Comparison of ENCODE assay signal across 2 cellular contexts in the genomic region with DNA sequence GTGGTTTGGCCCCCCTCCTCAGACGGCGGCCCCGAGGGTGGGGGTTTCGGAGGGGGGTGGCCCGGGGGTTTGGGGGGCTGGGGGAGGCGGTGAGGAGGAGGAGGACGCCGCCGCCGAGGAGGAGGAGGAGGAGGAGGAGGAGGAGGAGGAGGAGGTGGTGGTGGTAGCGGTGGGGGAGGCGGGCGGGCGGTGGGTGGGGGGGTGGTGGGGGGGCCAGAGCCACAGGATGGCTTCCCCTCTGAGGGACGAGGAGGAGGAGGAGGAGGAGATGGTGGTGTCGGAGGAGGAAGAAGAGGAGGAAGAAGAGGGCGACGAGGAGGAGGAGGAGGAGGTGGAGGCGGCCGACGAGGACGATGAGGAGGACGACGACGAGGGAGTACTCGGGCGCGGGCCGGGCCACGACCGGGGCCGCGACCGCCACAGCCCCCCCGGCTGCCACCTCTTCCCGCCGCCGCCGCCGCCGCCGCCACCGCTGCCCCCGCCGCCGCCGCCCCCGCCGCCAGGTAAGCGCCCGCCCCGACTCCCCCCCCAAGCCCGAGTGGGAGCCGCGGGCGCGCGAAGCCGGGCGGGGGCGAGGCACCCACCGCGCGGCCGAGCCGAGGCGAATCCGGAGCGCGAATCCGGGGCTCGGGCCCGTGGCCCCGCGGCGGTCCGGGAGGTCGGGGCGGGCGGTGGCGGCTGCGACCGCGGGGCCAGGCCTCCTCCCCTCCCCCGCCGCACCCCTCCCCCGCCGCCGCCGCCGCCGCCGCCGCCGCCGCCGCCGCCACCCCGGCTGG.
TF ChIP-seq lines count a peak whose summit lies in the region.

No MANE protein-coding gene starts in this region.

TF ChIP-seq in GM23338, 12 proteins besides CTCF, POLR2A, EP300 and RAD21:
- TF ChIP-seq, protein P1, sequence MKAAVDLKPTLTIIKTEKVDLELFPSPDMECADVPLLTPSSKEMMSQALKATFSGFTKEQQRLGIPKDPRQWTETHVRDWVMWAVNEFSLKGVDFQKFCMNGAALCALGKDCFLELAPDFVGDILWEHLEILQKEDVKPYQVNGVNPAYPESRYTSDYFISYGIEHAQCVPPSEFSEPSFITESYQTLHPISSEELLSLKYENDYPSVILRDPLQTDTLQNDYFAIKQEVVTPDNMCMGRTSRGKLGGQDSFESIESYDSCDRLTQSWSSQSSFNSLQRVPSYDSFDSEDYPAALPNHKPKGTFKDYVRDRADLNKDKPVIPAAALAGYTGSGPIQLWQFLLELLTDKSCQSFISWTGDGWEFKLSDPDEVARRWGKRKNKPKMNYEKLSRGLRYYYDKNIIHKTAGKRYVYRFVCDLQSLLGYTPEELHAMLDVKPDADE (IDR thresholded peaks at IDR 0.05) = no peak
- no peak for TF ChIP-seq ZNF114 (CRISPR knock-in tag; IDR thresholded peaks at IDR 0.05)
- TF ChIP-seq JUNB (IDR thresholded peaks at IDR 0.05; ENCODE audit: unreplicated experiment) = no peak

TF ChIP-seq in GM12878, 131 proteins besides CTCF, POLR2A, EP300 and RAD21:
- TF ChIP-seq GATAD2B (conservative IDR thresholded peaks at IDR 0.05; ENCODE audit: low read depth) (no peak), NRF1 (conservative IDR thresholded peaks at IDR 0.05; ENCODE audit: low read depth, low read length) (no peak), NFXL1 (IDR thresholded peaks at IDR 0.05; ENCODE audit: borderline replicate concordance) (no peak), CBX5 (IDR thresholded peaks at IDR 0.05; ENCODE audit: low read depth) (no peak), EGR1 (IDR thresholded peaks at IDR 0.05; ENCODE audit: borderline replicate concordance in 1 of 2, low read depth in 2 of 2, low read length in 2 of 2) (no peak)
- TF ChIP-seq, protein P2, sequence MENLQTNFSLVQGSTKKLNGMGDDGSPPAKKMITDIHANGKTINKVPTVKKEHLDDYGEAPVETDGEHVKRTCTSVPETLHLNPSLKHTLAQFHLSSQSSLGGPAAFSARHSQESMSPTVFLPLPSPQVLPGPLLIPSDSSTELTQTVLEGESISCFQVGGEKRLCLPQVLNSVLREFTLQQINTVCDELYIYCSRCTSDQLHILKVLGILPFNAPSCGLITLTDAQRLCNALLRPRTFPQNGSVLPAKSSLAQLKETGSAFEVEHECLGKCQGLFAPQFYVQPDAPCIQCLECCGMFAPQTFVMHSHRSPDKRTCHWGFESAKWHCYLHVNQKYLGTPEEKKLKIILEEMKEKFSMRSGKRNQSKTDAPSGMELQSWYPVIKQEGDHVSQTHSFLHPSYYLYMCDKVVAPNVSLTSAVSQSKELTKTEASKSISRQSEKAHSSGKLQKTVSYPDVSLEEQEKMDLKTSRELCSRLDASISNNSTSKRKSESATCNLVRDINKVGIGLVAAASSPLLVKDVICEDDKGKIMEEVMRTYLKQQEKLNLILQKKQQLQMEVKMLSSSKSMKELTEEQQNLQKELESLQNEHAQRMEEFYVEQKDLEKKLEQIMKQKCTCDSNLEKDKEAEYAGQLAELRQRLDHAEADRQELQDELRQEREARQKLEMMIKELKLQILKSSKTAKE (IDR thresholded peaks at IDR 0.05; ENCODE audit: low read depth, poor library complexity, severe bottlenecking) = no peak
- TF ChIP-seq, protein P3, sequence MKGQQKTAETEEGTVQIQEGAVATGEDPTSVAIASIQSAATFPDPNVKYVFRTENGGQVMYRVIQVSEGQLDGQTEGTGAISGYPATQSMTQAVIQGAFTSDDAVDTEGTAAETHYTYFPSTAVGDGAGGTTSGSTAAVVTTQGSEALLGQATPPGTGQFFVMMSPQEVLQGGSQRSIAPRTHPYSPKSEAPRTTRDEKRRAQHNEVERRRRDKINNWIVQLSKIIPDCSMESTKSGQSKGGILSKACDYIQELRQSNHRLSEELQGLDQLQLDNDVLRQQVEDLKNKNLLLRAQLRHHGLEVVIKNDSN (IDR thresholded peaks at IDR 0.05; ENCODE audit: borderline replicate concordance, extremely low read length, insufficient read depth, low read depth, low read length) = no peak
